In genomic region chr1:173474780-173475419, GRCh38 we compare ENCODE assay signal across 1 cellular context.
TF ChIP-seq lines count a peak whose summit lies in the region.

No MANE protein-coding gene starts in this region.

TF ChIP-seq in SK-N-SH, 30 proteins besides CTCF, POLR2A, EP300 and RAD21:
- TF ChIP-seq GATA2 (CRISPR knock-in tag; IDR thresholded peaks at IDR 0.05) = peak; percentile 46
